8 cellular contexts compared by ENCODE assay signal in genomic region chr2:177212106-177212894, GRCh38. TPM values are rescaled to one million over a fixed set of nuclear protein-coding genes. Genes with fewer than 3 reads are reported as not detected.
DNase-seq lines count a peak whose midpoint lies in the region; ATAC-seq and TF ChIP-seq lines count a peak whose summit lies in the region.

HNRNPA3 (plus strand) TSS chr2:177212794; CDS start chr2:177212800, 6 bp downstream.

- ATAC-seq in GM19023 (IDR thresholded peaks at IDR 0.05; ENCODE audit: unreplicated experiment), result peak; percentile 86
- ATAC-seq in HG03280 (IDR thresholded peaks at IDR 0.05; ENCODE audit: unreplicated experiment), result peak; percentile 86

- 0 to 8% (median 4%) methylated on average over 49 to 74 of the region's 74 CpGs for WGBS in spleen, 5 donors

- intact Hi-C loops in spleen (cut with DNase I; ENCODE audit: low total_unique reads), result loop anchor here (5.0 kb wide), 1 partner anchor 50 kb away; the partner anchor contains the start of gene NFE2L2

- TF ChIP-seq POLR2A in spleen (IDR thresholded peaks at IDR 0.05), result peak; percentile 8 to 94 (median 55)

- peak within 1 kb of the TSS; percentile 59 to 90 (median 68) for H3K4me3 ChIP-seq in spleen

- DNase-seq in AG09319 (ENCODE audit: extremely low read depth, low read depth), result peak; percentile 98
- DNase-seq in NCI-H345 treated with DMSO at 0.1 percent for 48 hours (lab: John Stamatoyannopoulos, UW; ENCODE audit: unreplicated experiment), result peak; percentile 96
- peak; percentile 98 to 99 (median 99) for DNase-seq in activated CD4-positive, CD25-positive, alpha-beta regulatory T cell (lab: John Stamatoyannopoulos, UW)
- peak; percentile 100 for DNase-seq in central memory CD4-positive, alpha-beta T cell
- peak; percentile 99 for DNase-seq in inferior parietal cortex (ENCODE audit: extremely low spot score)
- peak; percentile 100 for DNase-seq in spleen

- peaks cover 0 to 34% (median 18%) of the 10 kb centered on the region in 6 donors for H3K36me3 ChIP-seq in spleen

- H3K27ac ChIP-seq in spleen, result peak within 1 kb of the TSS; percentile 98 to 100 (median 99)

- H3K4me1 ChIP-seq in spleen, result peaks cover 28 to 57% (median 49%) of the 10 kb centered on the region in 6 donors

- no peaks in the 10 kb centered on the region for H3K27me3 ChIP-seq in spleen (replicated peaks in 1 of 7)

- TF ChIP-seq CTCF in AG09319 (IDR thresholded peaks at IDR 0.05; ENCODE audit: low read depth, low read length) (peak; percentile 18), spleen (IDR thresholded peaks at IDR 0.05 in 8 of 11, conservative IDR thresholded peaks at IDR 0.05 in 3 of 11) (peak in 5 of 11 experiments; percentile 15 to 47 (median 27))

- no peaks in the 10 kb centered on the region for H3K9me3 ChIP-seq in spleen

RNA-seq across cellular contexts. Expression of gene HNRNPA3, which starts in this region (rescaled TPM):
- total RNA-seq in spleen, result 100 to 1,000 TPM in 5 of 7 donors, 10 to 100 TPM in 2; 79.8 to 213 (median 157) TPM
- 100 to 1,000 TPM; 144 to 179 (median 159) TPM for polyA plus RNA-seq in spleen

Comparison
In these comparisons a context has a peak if more than half of its experiments do, and no peak if none do; other contexts are left out.
1. Peak in every context shown above with its lines: DNase-seq, ATAC-seq, H3K4me3 ChIP-seq and H3K27ac ChIP-seq.